Comparison of ENCODE assay signal across 9 cellular contexts in genomic region chr13:79749985-79750551, GRCh38.
DNase-seq lines count a peak whose midpoint lies in the region; ATAC-seq and TF ChIP-seq lines count a peak whose summit lies in the region.
"Had no signal": no experiment of that assay in that cellular context is flagged by ENCODE, and none has a peak within 500 bp of the region (broad histone marks: within the 10 kb centered on the region; RNA-seq: fewer than 3 reads in every experiment).

No MANE protein-coding gene starts in this region.

- no peak overlapping the region for H3K18ac ChIP-seq in trophoblast cell (ENCODE audit: low read length)

- H4K20me1 ChIP-seq in SK-N-SH (ENCODE audit: insufficient read depth) = no peaks in the 10 kb centered on the region

- H3K27me3 Mint-ChIP-seq in Calu3 (ENCODE audit: unreplicated experiment) = no peaks in the 10 kb centered on the region

- peaks cover 8 to 26% of the 10 kb centered on the region in 2 experiments for H3K4me1 ChIP-seq in SK-N-SH (ENCODE audit: control insufficient read depth in 1 of 2, insufficient read depth in 2 of 2, low read depth in 1 of 2, low read length in 1 of 2)
- peaks cover 0 to 4% of the 10 kb centered on the region in 2 experiments for H3K4me1 ChIP-seq in trophoblast cell (ENCODE audit: control insufficient read depth in 1 of 2, insufficient read depth in 2 of 2, low read length in 2 of 2)

- H3K4me3 Mint-ChIP-seq in Calu3 (ENCODE audit: low read depth, unreplicated experiment) = no peak overlapping the region

- no peak overlapping the region for H3K4me3 ChIP-seq in SK-N-SH (ENCODE audit: low read depth in 2 of 2, low read length in 1 of 2)
- no peak overlapping the region for H3K4me3 ChIP-seq in trophoblast cell (ENCODE audit: low read depth, low read length)

- no peaks in the 10 kb centered on the region for H3K9me3 Mint-ChIP-seq in Calu3 (ENCODE audit: low read depth, unreplicated experiment)

- no peaks in the 10 kb centered on the region for H3K9me2 ChIP-seq in SK-N-SH

- WGBS in SK-N-SH (ENCODE audit: low lambda C conversion rate) = 5% methylated on average over 3 of the region's 3 CpGs
- WGBS in trophoblast cell (ENCODE audit: extremely low coverage, insufficient coverage, insufficient read length) = no CpG with 5 or more reads among the region's 3 CpGs

- no peak overlapping the region for H2BK5ac ChIP-seq in trophoblast cell (ENCODE audit: low read depth, low read length, poor library complexity)

- H3F3A ChIP-seq in SK-N-SH (replicated peaks; ENCODE audit: insufficient read depth) = peaks cover 15% of the 10 kb centered on the region

- BruUV-seq in Calu3 (replicated peaks; lab: Mats Ljungman, UMichigan) = no TSS peak

- H3K79me2 ChIP-seq in SK-N-SH (ENCODE audit: insufficient read depth) (no peaks in the 10 kb centered on the region), trophoblast cell (ENCODE audit: control insufficient read depth, insufficient read depth, low read length, poor library complexity) (no peaks in the 10 kb centered on the region)

- CTCF ChIA-PET in SK-N-SH (lab: Yijun Ruan, JAX) (interaction anchor here (0.6 kb wide), 1 partner anchor 1045 kb away, joined by 3 read pairs; no protein-coding TSS in a partner anchor), Calu3 (lab: Charles Lee) (no interaction called here)

- H3K4me2 ChIP-seq in SK-N-SH = peak overlapping the region; percentile 36
- H3K4me2 ChIP-seq in trophoblast cell (ENCODE audit: low read length) = no peak overlapping the region

- intact Hi-C loops in Right ventricle myocardium superior (cut with DNase I) = no loop called here
- intact Hi-C loops in Calu3 (cut with micrococcal nuclease; ENCODE audit: unreplicated experiment) = no loop called here

- H3K79me1 ChIP-seq in trophoblast cell (ENCODE audit: low read length) = peaks cover 9% of the 10 kb centered on the region

- peak; percentile 68 to 90 for TF ChIP-seq EP300 in SK-N-SH (IDR thresholded peaks at IDR 0.05; ENCODE audit: borderline replicate concordance in 1 of 2, low read depth in 1 of 2, low read length in 1 of 2)

- H3K27ac ChIP-seq in SK-N-SH (ENCODE audit: low read depth in 2 of 2, low read length in 1 of 2) (peak overlapping the region; percentile 70 to 96), trophoblast cell (ENCODE audit: low read depth, low read length) (peak overlapping the region; percentile 66)

- no peak overlapping the region for H4K91ac ChIP-seq in trophoblast cell (ENCODE audit: low read depth, low read length)

- 0 out of 2 replicates have a peak, but pooled peaks have one; percentile 1 for TF ChIP-seq RAD21 in SK-N-SH (IDR thresholded peaks at IDR 0.05; ENCODE audit: low read length)

- H3K14ac ChIP-seq in trophoblast cell (ENCODE audit: low read length) = no peak overlapping the region

- TF ChIP-seq CTCF in SK-N-SH (IDR thresholded peaks at IDR 0.05) (no peak), Calu3 (IDR thresholded peaks at IDR 0.05; ENCODE audit: unreplicated experiment) (no peak)

- no peaks in the 10 kb centered on the region for H3K9me3 ChIP-seq in SK-N-SH
- no peaks in the 10 kb centered on the region for H3K9me3 ChIP-seq in trophoblast cell (ENCODE audit: insufficient read depth, low read depth, low read length)

- H4K8ac ChIP-seq in trophoblast cell (ENCODE audit: low read depth, low read length) = no peak overlapping the region

- no peak overlapping the region for H2BK120ac ChIP-seq in trophoblast cell (ENCODE audit: insufficient read depth, low read length, poor library complexity)

- H3K4me1 Mint-ChIP-seq in Calu3 (ENCODE audit: low read depth, unreplicated experiment) = no peaks in the 10 kb centered on the region

- no peaks in the 10 kb centered on the region for H3K36me3 Mint-ChIP-seq in Calu3 (ENCODE audit: insufficient read depth, unreplicated experiment)

- DNase-seq in EH (ENCODE audit: low read depth) (peak; percentile 99), SK-N-SH (no peak), Right ventricle myocardium superior (peak; percentile 59), trophoblast cell (peak; percentile 90 to 96), Calu3 (no peak)
- DNase-seq in stimulated activated CD4-positive, alpha-beta T cell treated with anti-CD3 and anti-CD28 coated beads, Interleukin-2, amount 100 ng/mL, for 48 hours = no peak
- DNase-seq in activated CD8-positive, alpha-beta memory T cell treated with anti-CD3 and anti-CD28 coated beads for 24 hours = no peak
- no peak for DNase-seq in stimulated activated CD4-positive, alpha-beta T cell treated with anti-CD3 and anti-CD28 coated beads, Interleukin-2, amount 100 ng/mL, for 24 hours
- DNase-seq: activated effector memory CD4-positive, alpha-beta T cell treated with anti-CD3 and anti-CD28 coated beads, Interleukin-2, amount 50 U/mL, for 16 hours had no signal

- H3K27me3 ChIP-seq in SK-N-SH (ENCODE audit: insufficient read depth) = no peaks in the 10 kb centered on the region
- no peaks in the 10 kb centered on the region for H3K27me3 ChIP-seq in trophoblast cell (ENCODE audit: insufficient read depth, low read length)

- POLR2A ChIA-PET in SK-N-SH (lab: Yijun Ruan, JAX) = no interaction called here

- peak; percentile 97 for ATAC-seq in Right ventricle myocardium superior (ENCODE audit: poor library complexity)

- H2AFZ ChIP-seq in SK-N-SH (ENCODE audit: low read depth) (peak overlapping the region; percentile 14; the same call in 1 of the 2 replicates), trophoblast cell (ENCODE audit: insufficient read depth, low read length, poor library complexity) (no peak overlapping the region)

- H4K12ac ChIP-seq in trophoblast cell (ENCODE audit: low read depth, low read length) = no peak overlapping the region

- H2BK12ac ChIP-seq in trophoblast cell (ENCODE audit: low read length) = no peak overlapping the region

- 0 out of 2 replicates have a peak overlapping the region, but pooled peaks have one; percentile 12 for H3K9ac ChIP-seq in SK-N-SH
- H3K9ac ChIP-seq in trophoblast cell (ENCODE audit: low read length) = no peak overlapping the region

- no peak overlapping the region for H2AK5ac ChIP-seq in trophoblast cell (ENCODE audit: low read length)

- H3K27ac Mint-ChIP-seq in Calu3 (ENCODE audit: unreplicated experiment) = no peak overlapping the region

- no peak overlapping the region for H3K4ac ChIP-seq in trophoblast cell (ENCODE audit: low read depth, low read length)

- no peak overlapping the region for H3K23ac ChIP-seq in trophoblast cell (ENCODE audit: low read length)

- no peaks in the 10 kb centered on the region for H3K36me3 ChIP-seq in SK-N-SH (replicated peaks in 1 of 2; ENCODE audit: control insufficient read depth in 1 of 2, insufficient read depth in 2 of 2, low read length in 1 of 2)
- H3K36me3 ChIP-seq in trophoblast cell (ENCODE audit: control insufficient read depth in 1 of 2, insufficient read depth in 2 of 2, low read length in 2 of 2) = no peaks in the 10 kb centered on the region

TF ChIP-seq in SK-N-SH, 30 proteins besides CTCF, POLR2A, EP300 and RAD21 (continues in another document):
- TF ChIP-seq IRF3 (IDR thresholded peaks at IDR 0.05; ENCODE audit: low read depth, low read length) = no peak
- TF ChIP-seq GABPA (IDR thresholded peaks at IDR 0.05; ENCODE audit: low read depth) = peak; percentile 25; the same call in 1 of the 2 replicates
- peak; percentile 65; the same call in 1 of the 2 replicates for TF ChIP-seq SIN3A (IDR thresholded peaks at IDR 0.05; ENCODE audit: borderline replicate concordance, low read depth, low read length)
- no peak for TF ChIP-seq MEF2A (IDR thresholded peaks at IDR 0.05; ENCODE audit: borderline replicate concordance, low read depth)
- no peak for TF ChIP-seq USF1 (IDR thresholded peaks at IDR 0.05; ENCODE audit: borderline replicate concordance, low read depth)
- 0 out of 2 replicates have a peak, but pooled peaks have one; percentile 29 for TF ChIP-seq ZBTB33 (IDR thresholded peaks at IDR 0.05; ENCODE audit: borderline replicate concordance, low read depth)
- peak; percentile 27; the same call in 1 of the 2 replicates for TF ChIP-seq FOSL2 (IDR thresholded peaks at IDR 0.05; ENCODE audit: borderline replicate concordance, low read depth)
- TF ChIP-seq NFIC (IDR thresholded peaks at IDR 0.05; ENCODE audit: borderline replicate concordance) = peak; percentile 96

Comparison
In these comparisons a context has a peak if more than half of its experiments do, and no peak if none do; other contexts are left out.
1. DNase-seq: peak in EH (single experiment), Right ventricle myocardium superior (single experiment) and trophoblast cell (2 of 2); none in SK-N-SH (single experiment), stimulated activated CD4-positive, alpha-beta T cell treated with anti-CD3 and anti-CD28 coated beads, Interleukin-2, amount 100 ng/mL, for 48 hours (0 of 2), activated CD8-positive, alpha-beta memory T cell treated with anti-CD3 and anti-CD28 coated beads for 24 hours (single experiment), stimulated activated CD4-positive, alpha-beta T cell treated with anti-CD3 and anti-CD28 coated beads, Interleukin-2, amount 100 ng/mL, for 24 hours (0 of 2) and Calu3 (single experiment).